9 cellular contexts compared by ENCODE assay signal in genomic region chr3:105938101-105938500, GRCh38.
A peak's percentile ranks its signal among the peaks of the same experiment; 100 is the strongest.
DNase-seq lines count a peak whose midpoint lies in the region; ATAC-seq, FAIRE-seq and TF ChIP-seq lines count a peak whose summit lies in the region.
"Had no signal": no experiment of that assay in that cellular context is flagged by ENCODE, and none has a peak within 500 bp of the region (broad histone marks: within the 10 kb centered on the region; RNA-seq: fewer than 3 reads in every experiment).

No MANE protein-coding gene starts in this region.

- no peak for FAIRE-seq in urothelium cell line (lab: Jason Lieb, UNC)

- BruUV-seq in OCI-LY7 (replicated peaks; lab: Mats Ljungman, UMichigan) = no TSS peak

- H3K79me2 ChIP-seq in OCI-LY7 (ENCODE audit: insufficient read depth, low read depth, low read length) (no peaks in the 10 kb centered on the region), osteoblast (ENCODE audit: insufficient read depth, low read length) (no peaks in the 10 kb centered on the region)

- CTCF ChIA-PET in OCI-LY7 (lab: Charles Lee; ENCODE audit: unreplicated experiment) (no interaction called here), T-cell (lab: Charles Lee) (no interaction called here)

- H3K27ac Mint-ChIP-seq in T-cell = no peak overlapping the region

- no peak for ATAC-seq in T-cell (replicated peaks in 1 of 4)
- no peak for ATAC-seq in HG03342 (IDR thresholded peaks at IDR 0.05; ENCODE audit: unreplicated experiment)

- no peaks in the 10 kb centered on the region for H3K27me3 ChIP-seq in osteoblast (ENCODE audit: insufficient read depth, low read length)

- TF ChIP-seq CTCF in OCI-LY7 (conservative IDR thresholded peaks at IDR 0.05; ENCODE audit: low read length) (no peak), osteoblast (IDR thresholded peaks at IDR 0.05; ENCODE audit: extremely low read depth, low read depth, low read length) (no peak)

- no peaks in the 10 kb centered on the region for H3K4me1 ChIP-seq in OCI-LY7 (ENCODE audit: insufficient read depth, low read length, poor library complexity, severe bottlenecking)
- peaks cover 19% of the 10 kb centered on the region for H3K4me1 ChIP-seq in osteoblast (ENCODE audit: insufficient read depth, low read length)

- no peak overlapping the region for H3K4me3 Mint-ChIP-seq in T-cell

- H4K20me1 ChIP-seq in OCI-LY7 (ENCODE audit: insufficient read depth, low read length) (no peaks in the 10 kb centered on the region), osteoblast (ENCODE audit: insufficient read depth, low read length) (no peaks in the 10 kb centered on the region)

- H3K4me3 ChIP-seq in OCI-LY7 (ENCODE audit: low read depth, low read length, poor library complexity, severe bottlenecking) = no peak overlapping the region
- H3K4me3 ChIP-seq in osteoblast (ENCODE audit: insufficient read depth, low read length) = peak overlapping the region; percentile 60

- DNase-seq in D341Med (ENCODE audit: low spot score) (peak; percentile 45), OCI-LY7 (ENCODE audit: low spot score) (no peak), fibroblast of peridontal ligament (ENCODE audit: extremely low read depth) (peak; percentile 92), osteoblast (ENCODE audit: insufficient read length, low spot score, missing footprints) (peak; percentile 82), urothelium cell line (ENCODE audit: low spot score) (no peak), T-cell (no peak), NCI-H187 (lab: John Stamatoyannopoulos, UW) (no peak)
- DNase-seq: kidney glomerular epithelial cell had no signal

- peaks cover 2 to 5% (median 4%) of the 10 kb centered on the region in 3 donors for H3K9me3 Mint-ChIP-seq in T-cell

- H3K9me3 ChIP-seq in OCI-LY7 (ENCODE audit: low read length) = no peaks in the 10 kb centered on the region
- H3K9me3 ChIP-seq in osteoblast (ENCODE audit: low read depth, low read length) = no peaks in the 10 kb centered on the region

- no peaks in the 10 kb centered on the region for H3K36me3 ChIP-seq in OCI-LY7 (ENCODE audit: insufficient read depth, low read length)
- H3K36me3 ChIP-seq in osteoblast (ENCODE audit: insufficient read depth, low read length) = no peaks in the 10 kb centered on the region

- intact Hi-C loops in OCI-LY7 (cut with micrococcal nuclease; ENCODE audit: unreplicated experiment) = no loop called here

- 0 out of 2 replicates have a peak overlapping the region, but pooled peaks have one; percentile 12 for H3K4me2 ChIP-seq in OCI-LY7 (ENCODE audit: low read length)
- H3K4me2 ChIP-seq in osteoblast (ENCODE audit: insufficient read depth, low read length) = peak overlapping the region; percentile 86

- H3K4me1 Mint-ChIP-seq in T-cell = peaks cover 0 to 7% (median 4%) of the 10 kb centered on the region in 3 donors

- H3K36me3 Mint-ChIP-seq in T-cell = peaks cover 5% of the 10 kb centered on the region

- H3K27ac ChIP-seq in OCI-LY7 (ENCODE audit: low read depth, low read length, poor library complexity, severe bottlenecking) (no peak overlapping the region), osteoblast (ENCODE audit: low read depth, low read length) (peak overlapping the region; percentile 75)

- H2AFZ ChIP-seq in OCI-LY7 (ENCODE audit: low read length) = 0 out of 2 replicates have a peak overlapping the region, but pooled peaks have one; percentile 49
- H2AFZ ChIP-seq in osteoblast (ENCODE audit: low read length) = peak overlapping the region; percentile 91

- no peaks in the 10 kb centered on the region for H3K9me2 ChIP-seq in OCI-LY7 (ENCODE audit: insufficient read depth, low read length)

- no peaks in the 10 kb centered on the region for H3K27me3 Mint-ChIP-seq in T-cell

- POLR2A ChIA-PET in OCI-LY7 (lab: Charles Lee) (interaction anchor here (1.0 to 1.6 kb wide), 2 partner anchors 10 to 15 kb away, joined by 3 read pairs; no protein-coding TSS in a partner anchor), T-cell (lab: Charles Lee) (no interaction called here)

Comparison
In these comparisons a context has a peak if more than half of its experiments do, and no peak if none do; other contexts are left out.
1. DNase-seq: peak in D341Med (single experiment), fibroblast of peridontal ligament (single experiment) and osteoblast (single experiment); none in OCI-LY7 (single experiment), urothelium cell line (single experiment), T-cell (0 of 34) and NCI-H187 (0 of 2).